In the genomic region with DNA sequence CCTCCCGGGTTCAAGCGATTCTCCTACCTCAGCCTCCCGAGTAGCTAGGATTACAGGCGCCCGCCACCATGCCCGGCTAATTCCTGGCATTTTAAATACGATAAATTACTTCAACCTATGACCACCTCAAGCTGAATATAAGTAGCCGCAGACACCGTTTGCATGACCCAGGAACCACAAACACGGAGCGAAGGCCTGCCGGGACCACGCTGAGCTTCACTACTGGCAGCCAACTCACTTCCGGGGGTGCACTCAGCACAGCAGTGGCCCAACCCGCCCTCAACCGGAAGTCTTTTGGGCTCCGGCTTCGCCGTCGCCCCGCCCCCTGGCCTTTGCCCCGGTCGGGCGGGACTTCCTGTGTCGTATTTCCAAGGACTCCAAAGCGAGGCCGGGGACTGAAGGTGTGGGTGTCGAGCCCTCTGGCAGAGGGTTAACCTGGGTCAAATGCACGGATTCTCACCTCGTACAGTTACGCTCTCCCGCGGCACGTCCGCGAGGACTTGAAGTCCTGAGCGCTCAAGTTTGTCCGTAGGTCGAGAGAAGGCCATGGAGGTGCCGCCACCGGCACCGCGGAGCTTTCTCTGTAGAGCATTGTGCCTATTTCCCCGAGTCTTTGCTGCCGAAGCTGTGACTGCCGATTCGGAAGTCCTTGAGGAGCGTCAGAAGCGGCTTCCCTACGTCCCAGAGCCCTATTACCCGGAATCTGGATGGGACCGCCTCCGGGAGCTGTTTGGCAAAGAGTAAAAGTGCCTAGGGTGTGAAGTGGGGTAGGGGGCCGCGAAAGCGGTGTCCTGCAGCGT, we compare ENCODE assay signal across 8 cellular contexts. TPM values are rescaled to one million over a fixed set of nuclear protein-coding genes. Genes with fewer than 3 reads are reported as not detected.
DNase-seq lines count a peak whose midpoint lies in the region; ATAC-seq and TF ChIP-seq lines count a peak whose summit lies in the region.

A gene with protein sequence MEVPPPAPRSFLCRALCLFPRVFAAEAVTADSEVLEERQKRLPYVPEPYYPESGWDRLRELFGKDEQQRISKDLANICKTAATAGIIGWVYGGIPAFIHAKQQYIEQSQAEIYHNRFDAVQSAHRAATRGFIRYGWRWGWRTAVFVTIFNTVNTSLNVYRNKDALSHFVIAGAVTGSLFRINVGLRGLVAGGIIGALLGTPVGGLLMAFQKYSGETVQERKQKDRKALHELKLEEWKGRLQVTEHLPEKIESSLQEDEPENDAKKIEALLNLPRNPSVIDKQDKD (plus strand): TSS at position 360 of the 800 bp plus-strand sequence. CDS start 187 bp downstream, at position 547.

- in situ Hi-C loops in Panc1 (cut with HindIII; ENCODE audit: low pct_unique_long_range_greater_than_20kb, low sequenced_read_pairs) = no loop called here

- peaks cover 3% of the 10 kb centered on the region; the same call in 1 of the 2 replicates for H3K36me3 ChIP-seq in Panc1 (ENCODE audit: control insufficient read depth, insufficient read depth, low read length)
- peaks cover 0 to 3% of the 10 kb centered on the region in 2 donors for H3K36me3 ChIP-seq in esophagus (ENCODE audit: control insufficient read depth in 2 of 2, insufficient read depth in 2 of 2, low read length in 1 of 2)
- H3K36me3 ChIP-seq in mucosa of stomach (ENCODE audit: control insufficient read depth, insufficient read depth, low read length) = no peaks in the 10 kb centered on the region

- BruUV-seq in Panc1 (replicated peaks; lab: Mats Ljungman, UMichigan) = TSS peak; percentile 86

- H3K27me3 Mint-ChIP-seq in activated T-cell treated with anti-CD3 and anti-CD28 coated beads, Interleukin-2, amount 50 U/mL, for 4 hours (ENCODE audit: low read depth) = no peaks in the 10 kb centered on the region

- H3K27me3 ChIP-seq in Panc1 (ENCODE audit: control insufficient read depth, insufficient read depth, low read length) (no peaks in the 10 kb centered on the region), esophagus (ENCODE audit: control insufficient read depth in 1 of 2, insufficient read depth in 2 of 2, low read length in 2 of 2) (no peaks in the 10 kb centered on the region), mucosa of stomach (ENCODE audit: control insufficient read depth, insufficient read depth, low read length) (no peaks in the 10 kb centered on the region)

- H3K9me3 ChIP-seq in Panc1 (ENCODE audit: control insufficient read depth, insufficient read depth, low read depth, low read length) (no peaks in the 10 kb centered on the region), esophagus (ENCODE audit: control insufficient read depth in 2 of 2, insufficient read depth in 1 of 2, low read depth in 1 of 2, low read length in 1 of 2) (no peaks in the 10 kb centered on the region), mucosa of stomach (ENCODE audit: control insufficient read depth, low read length) (no peaks in the 10 kb centered on the region)

- WGBS in esophagus, 2 donors = 0 to 1% methylated on average over 57 of the region's 57 CpGs

- H3K4me1 Mint-ChIP-seq in activated T-cell treated with anti-CD3 and anti-CD28 coated beads, Interleukin-2, amount 50 U/mL, for 4 hours (ENCODE audit: low read depth) = peaks cover 27% of the 10 kb centered on the region

- intact Hi-C loops in Panc1 (cut with micrococcal nuclease; ENCODE audit: unreplicated experiment) = loop anchor here (10.0 kb wide), 1 partner anchor 186 kb away; no protein-coding TSS in a partner anchor

- H3K4me1 ChIP-seq in Panc1 (ENCODE audit: control insufficient read depth, insufficient read depth, low read length) = peaks cover 15% of the 10 kb centered on the region
- peaks cover 0 to 2% of the 10 kb centered on the region in 2 donors for H3K4me1 ChIP-seq in esophagus (ENCODE audit: control insufficient read depth in 2 of 2, insufficient read depth in 2 of 2, low read length in 1 of 2)
- peaks cover 18% of the 10 kb centered on the region for H3K4me1 ChIP-seq in mucosa of stomach (ENCODE audit: control insufficient read depth, insufficient read depth, low read length)

- peak within 1 kb of the TSS; percentile 98 for H3K9ac ChIP-seq in mucosa of stomach (ENCODE audit: low read length)

- peak within 1 kb of the TSS; percentile 92 for H3K4me3 Mint-ChIP-seq in activated T-cell treated with anti-CD3 and anti-CD28 coated beads, Interleukin-2, amount 50 U/mL, for 4 hours

- CTCF ChIA-PET in Panc1 (lab: Charles Lee) = interaction anchor here (0.6 kb wide), 1 partner anchor 100 kb away, joined by 5 read pairs; no protein-coding TSS in a partner anchor

- no peak for TF ChIP-seq CTCF in Panc1 (IDR thresholded peaks at IDR 0.05)

- peaks cover 12% of the 10 kb centered on the region for H3K36me3 Mint-ChIP-seq in activated T-cell treated with anti-CD3 and anti-CD28 coated beads, Interleukin-2, amount 50 U/mL, for 4 hours (ENCODE audit: insufficient read depth)

- H3K9me3 Mint-ChIP-seq in activated T-cell treated with anti-CD3 and anti-CD28 coated beads, Interleukin-2, amount 50 U/mL, for 4 hours = no peaks in the 10 kb centered on the region

- H3K27ac ChIP-seq in Panc1 (ENCODE audit: low read length) = peak within 1 kb of the TSS; percentile 97
- H3K27ac ChIP-seq in esophagus (ENCODE audit: low read depth in 2 of 2, low read length in 1 of 2) = peak within 1 kb of the TSS; percentile 94 to 97

- DNase-seq in DMS53 (lab: John Stamatoyannopoulos, UW) (peak; percentile 97), KG1 (lab: John Stamatoyannopoulos, UW) (peak; percentile 98), Panc1 (ENCODE audit: low read depth, low spot score) (peak; percentile 90)
- peak; percentile 97 for DNase-seq in activated T-cell treated with anti-CD3 and anti-CD28 coated beads, Interleukin-2, amount 50 U/mL, for 4 hours
- DNase-seq in stimulated activated CD8-positive, alpha-beta memory T cell treated with anti-CD3 and anti-CD28 coated beads, Interleukin-7, amount 100 ng/mL, for 1 hour (ENCODE audit: low read depth in 2 of 2) = peak; percentile 91 to 94

- ATAC-seq in GM21723 (IDR thresholded peaks at IDR 0.05; ENCODE audit: unreplicated experiment) = peak; percentile 98
- ATAC-seq in Panc1 = peak; percentile 99
- ATAC-seq in activated T-cell treated with anti-CD3 and anti-CD28 coated beads, Interleukin-2, amount 50 U/mL, for 4 hours = peak; percentile 99 to 100

- H3K4me3 ChIP-seq in Panc1 (ENCODE audit: low read depth in 2 of 2, low read length in 2 of 2) = peak within 1 kb of the TSS; percentile 80 to 99
- peak within 1 kb of the TSS; percentile 78 to 100 for H3K4me3 ChIP-seq in esophagus (ENCODE audit: low read depth in 1 of 2, low read length in 2 of 2)
- peak within 1 kb of the TSS; percentile 99 for H3K4me3 ChIP-seq in mucosa of stomach (ENCODE audit: low read length)

- POLR2A ChIA-PET in Panc1 (lab: Charles Lee) = interaction anchor here (0.6 to 2.3 kb wide), 2 partner anchors 9 to 34 kb away, joined by 6 to 9 read pairs; a partner anchor contains a TSS

RNA-seq across cellular contexts. Expression of the gene that starts here (rescaled TPM):
- 170 TPM for total RNA-seq in Panc1 (2021; ENCODE audit: unreplicated experiment)
- 121 TPM for polyA plus RNA-seq in Panc1 (2012; ENCODE audit: insufficient read length)
- total RNA-seq in activated T-cell treated with anti-CD3 and anti-CD28 coated beads, Interleukin-2, amount 50 U/mL, for 4 hours = 100 to 1,000 TPM; 112 to 120 (median 118) TPM
- polyA plus RNA-seq in esophagus = 10 to 100 TPM; 46.3 to 54.8 TPM

Comparison
In these comparisons a context has a peak if more than half of its experiments do, and no peak if none do; other contexts are left out.
1. Peak in every context shown above with its lines: DNase-seq, ATAC-seq, H3K4me3 ChIP-seq and H3K27ac ChIP-seq.